14 cellular contexts compared by ENCODE assay signal in genomic region chr3:33919312-33919711, GRCh38.
"Had no signal": no experiment of that assay in that cellular context is flagged by ENCODE, and none has a peak within 500 bp of the region (broad histone marks: within the 10 kb centered on the region; RNA-seq: fewer than 3 reads in every experiment).

No MANE protein-coding gene starts in this region.

- H3K4me3 Mint-ChIP-seq: activated CD4-positive, alpha-beta memory T cell treated with anti-CD3 and anti-CD28 coated beads for 36 hours; activated naive CD8-positive, alpha-beta T cell treated with anti-CD3 and anti-CD28 coated beads, Interleukin-2, amount 10 ng/mL, durations not matched to agents 7 days and 5 days; stimulated activated naive CD8-positive, alpha-beta T cell treated with anti-CD3 and anti-CD28 coated beads, Interleukin-15, amount 100 ng/mL, for 72 hours; T-helper 2 cell treated with Interferon-gamma antibody and Interleukin-4, amounts not matched to agents 5 μg/mL and 100 μg/mL, for 36 hours had no signal

- H3K36me3 Mint-ChIP-seq: activated CD4-positive, alpha-beta memory T cell treated with anti-CD3 and anti-CD28 coated beads for 36 hours; activated naive CD8-positive, alpha-beta T cell treated with anti-CD3 and anti-CD28 coated beads, Interleukin-2, amount 10 ng/mL, durations not matched to agents 7 days and 5 days; immature natural killer cell had no signal

- H3K27me3 ChIP-seq: ovary, testis, upper lobe of right lung had no signal

- H3K27ac Mint-ChIP-seq: activated CD4-positive, alpha-beta memory T cell treated with anti-CD3 and anti-CD28 coated beads for 36 hours; activated naive CD8-positive, alpha-beta T cell treated with anti-CD3 and anti-CD28 coated beads, Interleukin-2, amount 10 ng/mL, durations not matched to agents 7 days and 5 days; T-helper 2 cell treated with Interferon-gamma antibody and Interleukin-4, amounts not matched to agents 5 μg/mL and 100 μg/mL, for 36 hours had no signal

- H3K4me1 ChIP-seq: testis, upper lobe of right lung had no signal

- H3K27me3 Mint-ChIP-seq: activated CD4-positive, alpha-beta memory T cell treated with anti-CD3 and anti-CD28 coated beads for 36 hours; stimulated activated naive CD8-positive, alpha-beta T cell treated with anti-CD3 and anti-CD28 coated beads, Interleukin-15, amount 100 ng/mL, for 72 hours had no signal

- H3K36me3 ChIP-seq: ovary, upper lobe of right lung had no signal

- H3K27ac ChIP-seq: ovary, testis, upper lobe of right lung had no signal

- ATAC-seq: left cardiac atrium; stimulated activated naive CD8-positive, alpha-beta T cell treated with anti-CD3 and anti-CD28 coated beads, Interleukin-15, amount 100 ng/mL, for 72 hours; upper lobe of right lung had no signal

- H3K9me3 ChIP-seq: ovary, testis, upper lobe of right lung had no signal

- H3K9me3 Mint-ChIP-seq: activated CD4-positive, alpha-beta memory T cell treated with anti-CD3 and anti-CD28 coated beads for 36 hours; immature natural killer cell; stimulated activated naive CD8-positive, alpha-beta T cell treated with anti-CD3 and anti-CD28 coated beads, Interleukin-15, amount 100 ng/mL, for 72 hours; T-helper 2 cell treated with Interferon-gamma antibody and Interleukin-4, amounts not matched to agents 5 μg/mL and 100 μg/mL, for 36 hours had no signal

- H3K4me1 Mint-ChIP-seq: activated naive CD8-positive, alpha-beta T cell treated with anti-CD3 and anti-CD28 coated beads, Interleukin-2, amount 10 ng/mL, durations not matched to agents 7 days and 5 days; stimulated activated naive CD8-positive, alpha-beta T cell treated with anti-CD3 and anti-CD28 coated beads, Interleukin-15, amount 100 ng/mL, for 72 hours had no signal

- H3K4me3 ChIP-seq: ovary, testis, upper lobe of right lung had no signal

- DNase-seq: activated CD4-positive, alpha-beta memory T cell treated with anti-CD3 and anti-CD28 coated beads for 36 hours; activated naive CD8-positive, alpha-beta T cell treated with anti-CD3 and anti-CD28 coated beads, Interleukin-2, amount 10 ng/mL, durations not matched to agents 7 days and 5 days; activated T-cell treated with anti-CD3 and anti-CD28 coated beads, Interleukin-2, amount 50 U/mL, for 48 hours; aorta; immature natural killer cell; left cardiac atrium; mammary epithelial cell; ovary; stimulated activated CD4-positive, alpha-beta T cell treated with anti-CD3 and anti-CD28 coated beads, Interleukin-4, amount 100 ng/mL, for 24 hours; stimulated activated naive CD8-positive, alpha-beta T cell treated with anti-CD3 and anti-CD28 coated beads, Interleukin-15, amount 100 ng/mL, for 72 hours; SW 1271; testis; upper lobe of right lung had no signal
